10 cellular contexts compared by ENCODE assay signal in genomic region chr5:168314735-168315411, GRCh38. TPM values are rescaled to one million over a fixed set of nuclear protein-coding genes. Genes with fewer than 3 reads are reported as not detected.
A peak's percentile ranks its signal among the peaks of the same experiment; 100 is the strongest.
DNase-seq lines count a peak whose midpoint lies in the region; ATAC-seq and TF ChIP-seq lines count a peak whose summit lies in the region.
"Had no signal": no experiment of that assay in that cellular context is flagged by ENCODE, and none has a peak within 500 bp of the region (broad histone marks: within the 10 kb centered on the region; RNA-seq: fewer than 3 reads in every experiment).

No MANE protein-coding gene starts in this region.

- no peak overlapping the region for H3K9ac ChIP-seq in parathyroid adenoma

- H3K79me2 ChIP-seq in parathyroid adenoma (peaks cover 23% of the 10 kb centered on the region), OCI-LY7 (ENCODE audit: insufficient read depth, low read depth, low read length) (no peaks in the 10 kb centered on the region)

- H3K27ac ChIP-seq in parathyroid adenoma (no peak overlapping the region), OCI-LY7 (ENCODE audit: low read depth, low read length, poor library complexity, severe bottlenecking) (no peak overlapping the region)

- POLR2A ChIA-PET in OCI-LY7 (lab: Charles Lee) = no interaction called here

- CTCF ChIA-PET in OCI-LY7 (lab: Charles Lee; ENCODE audit: unreplicated experiment) = no interaction called here

- H3K9me3 ChIP-seq in parathyroid adenoma (ENCODE audit: control insufficient read depth, low read length) = no peaks in the 10 kb centered on the region
- no peaks in the 10 kb centered on the region for H3K9me3 ChIP-seq in OCI-LY7 (ENCODE audit: low read length)

- ATAC-seq in HG03521 (IDR thresholded peaks at IDR 0.05; ENCODE audit: unreplicated experiment) (no peak), GM21367 (IDR thresholded peaks at IDR 0.05; ENCODE audit: unreplicated experiment) (no peak)

- no peaks in the 10 kb centered on the region for H4K20me1 ChIP-seq in OCI-LY7 (ENCODE audit: insufficient read depth, low read length)

- H3K4me2 ChIP-seq in parathyroid adenoma (ENCODE audit: low read length) (no peak overlapping the region), OCI-LY7 (ENCODE audit: low read length) (no peak overlapping the region)

- no peaks in the 10 kb centered on the region for H3K36me3 ChIP-seq in parathyroid adenoma (ENCODE audit: control insufficient read depth, insufficient read depth, low read length)
- H3K36me3 ChIP-seq in OCI-LY7 (ENCODE audit: insufficient read depth, low read length) = no peaks in the 10 kb centered on the region

- peak; percentile 97 for DNase-seq in ELR (ENCODE audit: low read depth)
- DNase-seq in RPMI8226 = peak; percentile 1
- DNase-seq in fibroblast of the conjunctiva (ENCODE audit: low read depth) = peak; percentile 66
- no peak for DNase-seq in NCI-H146 treated with DMSO at 0.1 percent for 48 hours (lab: John Stamatoyannopoulos, UW; ENCODE audit: unreplicated experiment)
- DNase-seq in OCI-LY7 (ENCODE audit: low spot score) = no peak
- DNase-seq: NCI-H510A treated with DMSO at 0.1 percent for 48 hours; stimulated activated CD4-positive, alpha-beta T cell treated with anti-CD3 and anti-CD28 coated beads, Interleukin-2, amount 100 ng/mL, for 24 hours had no signal

- intact Hi-C loops in OCI-LY7 (cut with micrococcal nuclease; ENCODE audit: unreplicated experiment) = no loop called here

- H3K4me1 ChIP-seq in parathyroid adenoma = peaks cover 22% of the 10 kb centered on the region
- no peaks in the 10 kb centered on the region for H3K4me1 ChIP-seq in OCI-LY7 (ENCODE audit: insufficient read depth, low read length, poor library complexity, severe bottlenecking)

- H3K4me3 ChIP-seq in parathyroid adenoma (ENCODE audit: low read depth, low read length) = no peak overlapping the region
- no peak overlapping the region for H3K4me3 ChIP-seq in OCI-LY7 (ENCODE audit: low read depth, low read length, poor library complexity, severe bottlenecking)

- TF ChIP-seq CTCF in parathyroid adenoma (IDR thresholded peaks at IDR 0.05) = no peak
- TF ChIP-seq CTCF in OCI-LY7 (conservative IDR thresholded peaks at IDR 0.05; ENCODE audit: low read length) = no peak

- H2AFZ ChIP-seq in parathyroid adenoma = peak overlapping the region; percentile 51
- H2AFZ ChIP-seq in OCI-LY7 (ENCODE audit: low read length) = no peak overlapping the region

- BruUV-seq in OCI-LY7 (replicated peaks; lab: Mats Ljungman, UMichigan) = no TSS peak

- H3K27me3 ChIP-seq in parathyroid adenoma (ENCODE audit: control insufficient read depth, insufficient read depth, low read length) = no peaks in the 10 kb centered on the region

- H3K9me2 ChIP-seq in OCI-LY7 (ENCODE audit: insufficient read depth, low read length) = no peaks in the 10 kb centered on the region

RNA-seq across cellular contexts. Expression of gene WWC1, which starts 23.4 kb away (rescaled TPM):
- not detected in 2 replicates for total RNA-seq in OCI-LY7 (2014; rRNA removed; shearing (Covaris generic))
- not detected in 2 replicates for total RNA-seq in OCI-LY7 (2022)

Comparison
In these comparisons a context has a peak if more than half of its experiments do, and no peak if none do; other contexts are left out.
1. DNase-seq: peak in ELR (single experiment), RPMI8226 (single experiment) and fibroblast of the conjunctiva (single experiment); none in NCI-H146 treated with DMSO at 0.1 percent for 48 hours (single experiment) and OCI-LY7 (single experiment).